In genomic region chr2:232574674-232575403, GRCh38 we compare ENCODE assay signal across 1 cellular context.
TF ChIP-seq lines count a peak whose summit lies in the region.

No MANE protein-coding gene starts in this region.

TF ChIP-seq in HepG2, 621 proteins besides CTCF, POLR2A, EP300 and RAD21 (continued from another document and continues in another):
- no peak for TF ChIP-seq KDM5B (CRISPR knock-in tag; IDR thresholded peaks at IDR 0.05; ENCODE audit: borderline replicate concordance)
- TF ChIP-seq ZBTB49 (CRISPR knock-in tag; IDR thresholded peaks at IDR 0.05; ENCODE audit: borderline replicate concordance): no peak
- no peak for TF ChIP-seq ZBTB1 (CRISPR knock-in tag; IDR thresholded peaks at IDR 0.05; ENCODE audit: borderline replicate concordance)
- no peak for TF ChIP-seq NR2C2 (CRISPR knock-in tag; IDR thresholded peaks at IDR 0.05; ENCODE audit: borderline replicate concordance)
- TF ChIP-seq FOXP1 (IDR thresholded peaks at IDR 0.05): no peak
- TF ChIP-seq FOXP1 (CRISPR knock-in tag; IDR thresholded peaks at IDR 0.05): no peak
- no peak for TF ChIP-seq FOSL2 (CRISPR knock-in tag; IDR thresholded peaks at IDR 0.05)
- no peak for TF ChIP-seq SAFB2 (CRISPR knock-in tag; IDR thresholded peaks at IDR 0.05; ENCODE audit: borderline replicate concordance, low read depth)
- TF ChIP-seq GPN1 (CRISPR knock-in tag; IDR thresholded peaks at IDR 0.05; ENCODE audit: borderline replicate concordance): no peak
- TF ChIP-seq PRPF4 (IDR thresholded peaks at IDR 0.05; ENCODE audit: low read depth, low read length, poor library complexity, severe bottlenecking): no peak
- no peak for TF ChIP-seq RARG (CRISPR knock-in tag; IDR thresholded peaks at IDR 0.05; ENCODE audit: low read depth)
- no peak for TF ChIP-seq ZC3H13 (CRISPR knock-in tag; IDR thresholded peaks at IDR 0.05)
- no peak for TF ChIP-seq NFIB (CRISPR knock-in tag; IDR thresholded peaks at IDR 0.05; ENCODE audit: borderline replicate concordance)
- no peak for TF ChIP-seq CSRNP2 (CRISPR knock-in tag; conservative IDR thresholded peaks at IDR 0.05; ENCODE audit: low read depth)
- no peak; the same call in 1 of the 2 replicates for TF ChIP-seq SOX5 (CRISPR knock-in tag; IDR thresholded peaks at IDR 0.05; ENCODE audit: borderline replicate concordance)
- no peak for TF ChIP-seq ZNF121 (CRISPR knock-in tag; IDR thresholded peaks at IDR 0.05)
- no peak for TF ChIP-seq THRA (CRISPR knock-in tag; IDR thresholded peaks at IDR 0.05; ENCODE audit: borderline replicate concordance)
- TF ChIP-seq BCLAF1 (IDR thresholded peaks at IDR 0.05): no peak
- TF ChIP-seq NFIC (IDR thresholded peaks at IDR 0.05; ENCODE audit: low read length): peak; percentile 40; the same call in 1 of the 2 replicates
- no peak for TF ChIP-seq SOX6 (IDR thresholded peaks at IDR 0.05)
- peak; percentile 9; the same call in 1 of the 2 replicates for TF ChIP-seq SOX6 (CRISPR knock-in tag; IDR thresholded peaks at IDR 0.05)
- TF ChIP-seq TBP (CRISPR knock-in tag; IDR thresholded peaks at IDR 0.05): no peak
- no peak for TF ChIP-seq HBP1 (CRISPR knock-in tag; IDR thresholded peaks at IDR 0.05; ENCODE audit: low read depth)
- no peak for TF ChIP-seq YY1 (IDR thresholded peaks at IDR 0.05; ENCODE audit: insufficient read depth, insufficient replicate concordance, low read depth, low read length)
- no peak for TF ChIP-seq KLF13 (CRISPR knock-in tag; IDR thresholded peaks at IDR 0.05)
- no peak for TF ChIP-seq PHF20 (CRISPR knock-in tag; IDR thresholded peaks at IDR 0.05)
- no peak for TF ChIP-seq ZNF503 (CRISPR knock-in tag; IDR thresholded peaks at IDR 0.05)
- TF ChIP-seq ZBTB7A (CRISPR knock-in tag; IDR thresholded peaks at IDR 0.05): no peak
- no peak for TF ChIP-seq ZNF318 (CRISPR knock-in tag; IDR thresholded peaks at IDR 0.05)
- TF ChIP-seq REXO4 (CRISPR knock-in tag; IDR thresholded peaks at IDR 0.05; ENCODE audit: borderline replicate concordance): no peak
- TF ChIP-seq ZNF710 (CRISPR knock-in tag; IDR thresholded peaks at IDR 0.05; ENCODE audit: borderline replicate concordance): no peak
- TF ChIP-seq ZNF768 (CRISPR knock-in tag; IDR thresholded peaks at IDR 0.05): no peak
- TF ChIP-seq ZNF784 (CRISPR knock-in tag; IDR thresholded peaks at IDR 0.05; ENCODE audit: borderline replicate concordance): no peak; the same call in 1 of the 2 replicates
- no peak for TF ChIP-seq ZNF75D (CRISPR knock-in tag; IDR thresholded peaks at IDR 0.05; ENCODE audit: borderline replicate concordance)
- no peak; the same call in 1 of the 2 replicates for TF ChIP-seq ZNF232 (CRISPR knock-in tag; IDR thresholded peaks at IDR 0.05; ENCODE audit: borderline replicate concordance)
- TF ChIP-seq U2AF2 (IDR thresholded peaks at IDR 0.05; ENCODE audit: low read depth, low read length): no peak
- TF ChIP-seq ZNF460 (CRISPR knock-in tag; IDR thresholded peaks at IDR 0.05; ENCODE audit: borderline replicate concordance): no peak
